8 cellular contexts compared by ENCODE assay signal in the genomic region with DNA sequence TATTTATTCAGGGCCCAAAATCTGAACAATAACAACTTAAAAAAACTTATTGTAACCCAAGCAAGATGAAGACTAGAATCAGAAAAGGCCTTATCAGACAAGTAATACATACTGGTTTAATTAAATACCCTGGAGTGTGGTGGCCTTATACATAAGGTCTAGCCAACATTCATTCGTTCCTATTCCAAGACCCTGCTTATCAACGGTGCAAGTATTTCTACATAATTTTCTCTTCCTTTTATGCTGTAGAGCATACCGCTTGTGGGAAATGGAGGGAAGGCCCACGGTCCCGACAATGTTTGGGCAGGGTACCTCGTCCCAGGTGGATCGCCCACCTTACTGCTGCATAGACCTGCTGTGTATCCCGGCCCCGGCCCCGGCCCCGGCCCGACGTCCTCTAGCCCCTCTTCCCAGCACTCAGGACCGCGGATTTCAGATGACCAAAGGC. TPM values are rescaled to one million over a fixed set of nuclear protein-coding genes. Genes with fewer than 3 reads are reported as not detected.
DNase-seq lines count a peak whose midpoint lies in the region; ATAC-seq, FAIRE-seq and TF ChIP-seq lines count a peak whose summit lies in the region.

No MANE protein-coding gene starts in this region.

- TF ChIP-seq EP300 in HepG2 (IDR thresholded peaks at IDR 0.05; ENCODE audit: low read depth in 2 of 2, low read length in 2 of 2): no peak
- TF ChIP-seq EP300 in HepG2 (CRISPR knock-in tag; IDR thresholded peaks at IDR 0.05; ENCODE audit: borderline replicate concordance): no peak

- H3K4me1 ChIP-seq in adipocyte (ENCODE audit: control insufficient read depth, insufficient read depth, low read length) (peaks cover 23% of the 10 kb centered on the region), HepG2 (ENCODE audit: insufficient read depth, low read length) (peaks cover 62% of the 10 kb centered on the region), tibial artery (peaks cover 0 to 49% (median 27%) of the 10 kb centered on the region in 4 donors)

- in situ Hi-C loops in HepG2 (cut with HindIII; ENCODE audit: extremely low pct_ligation_motif_present, low pct_unique_long_range_greater_than_20kb): no loop called here

- peak overlapping the region; percentile 94 for H3K4me3 ChIP-seq in adipocyte (ENCODE audit: low read length)
- peak overlapping the region; percentile 91 to 93 (median 92) for H3K4me3 ChIP-seq in HepG2 (replicated peaks in 1 of 3; ENCODE audit: insufficient read depth in 1 of 3, low read depth in 2 of 3, low read length in 3 of 3)
- H3K4me3 ChIP-seq in tibial artery: peak overlapping the region; percentile 94 to 95

- FAIRE-seq in HepG2 (lab: Jason Lieb, UNC): no peak
- no peak for FAIRE-seq in HTR-8/SVneo (lab: Jason Lieb, UNC)

- no peak; a peak in 1 of 4 replicates for TF ChIP-seq POLR2A in HepG2 (IDR thresholded peaks at IDR 0.05; ENCODE audit: insufficient read depth in 1 of 2, low read depth in 2 of 2, low read length in 2 of 2)

- H2AFZ ChIP-seq in HepG2 (ENCODE audit: low read length): no peak overlapping the region

- H3K9me3 ChIP-seq in adipocyte (ENCODE audit: control insufficient read depth, low read length): no peaks in the 10 kb centered on the region
- no peaks in the 10 kb centered on the region for H3K9me3 ChIP-seq in HepG2 (ENCODE audit: low read length)
- H3K9me3 ChIP-seq in tibial artery: no peaks in the 10 kb centered on the region

- TF ChIP-seq RAD21 in HepG2 (CRISPR knock-in tag; IDR thresholded peaks at IDR 0.05): no peak

- CTCF ChIA-PET in HepG2 (lab: Yijun Ruan, JAX; ENCODE audit: low intra/inter-chr PET ratio, low total read pairs): no interaction called here

- H3K36me3 ChIP-seq in adipocyte (ENCODE audit: control insufficient read depth, insufficient read depth, low read length, severe bottlenecking) (peaks cover 23% of the 10 kb centered on the region), HepG2 (replicated peaks in 1 of 2; ENCODE audit: control insufficient read depth in 1 of 2, insufficient read depth in 2 of 2, low read length in 2 of 2) (peaks cover 15 to 23% of the 10 kb centered on the region in 2 experiments), tibial artery (peaks cover 18 to 21% (median 21%) of the 10 kb centered on the region in 3 donors)

- BruUV-seq in HepG2 (replicated peaks; lab: Mats Ljungman, UMichigan): TSS peak; percentile 50

- 3% methylated on average over 14 of the region's 15 CpGs for WGBS in HepG2 (ENCODE audit: low lambda C conversion rate)

- H3K27ac ChIP-seq in HepG2 (ENCODE audit: extremely low read length, insufficient read depth, low read length) (peak overlapping the region; percentile 98), tibial artery (peak overlapping the region; percentile 99 to 100)

- ATAC-seq in activated T-cell treated with anti-CD3 and anti-CD28 coated beads, Interleukin-2, amount 50 U/mL, for 4 hours: no peak
- ATAC-seq in HepG2: no peak
- ATAC-seq in GM19463 (IDR thresholded peaks at IDR 0.05; ENCODE audit: unreplicated experiment): no peak

- intact Hi-C loops in HepG2 (cut with micrococcal nuclease; ENCODE audit: unreplicated experiment) (no loop called here), tibial artery (cut with DNase I; ENCODE audit: low total_unique reads) (loop anchor here (5.0 kb wide), 1 partner anchor 51 kb away; a partner anchor contains a TSS)

- no peak for DNase-seq in activated T-cell treated with anti-CD3 and anti-CD28 coated beads, Interleukin-2, amount 50 U/mL, for 4 hours
- no peak for DNase-seq in activated T-cell treated with anti-CD3 and anti-CD28 coated beads, Interleukin-2, amount 50 U/mL, for 48 hours
- DNase-seq in adipocyte (ENCODE audit: low read depth): no peak
- DNase-seq in HepG2 (ENCODE audit: low spot score): no peak
- no peak for DNase-seq in tibial artery
- DNase-seq in globus pallidus (ENCODE audit: low spot score): no peak
- DNase-seq in HTR-8/SVneo (ENCODE audit: insufficient read length, low spot score): no peak

- H4K20me1 ChIP-seq in HepG2 (ENCODE audit: insufficient read depth, low read length): peaks cover 34% of the 10 kb centered on the region

- POLR2A ChIA-PET in HepG2 (lab: Yijun Ruan, JAX): interaction anchor here (1.2 to 4.0 kb wide), 6 partner anchors 9 to 154 kb away, joined by 3 to 44 read pairs (median 14); a partner anchor contains a TSS

- H3K4me3 Mint-ChIP-seq in activated T-cell treated with anti-CD3 and anti-CD28 coated beads, Interleukin-2, amount 50 U/mL, for 4 hours: peak overlapping the region; percentile 94

- H3K27me3 ChIP-seq in adipocyte (replicated peaks; ENCODE audit: control insufficient read depth, insufficient read depth, low read length) (no peaks in the 10 kb centered on the region), HepG2 (ENCODE audit: control insufficient read depth in 1 of 2, insufficient read depth in 2 of 2, low read length in 2 of 2) (no peaks in the 10 kb centered on the region), tibial artery (no peaks in the 10 kb centered on the region)

- H3K79me2 ChIP-seq in HepG2 (ENCODE audit: insufficient read depth, low read length): peaks cover 47% of the 10 kb centered on the region

- peaks cover 23% of the 10 kb centered on the region for H3K36me3 Mint-ChIP-seq in activated T-cell treated with anti-CD3 and anti-CD28 coated beads, Interleukin-2, amount 50 U/mL, for 4 hours (ENCODE audit: insufficient read depth)

- peak overlapping the region; percentile 88 for H3K4me2 ChIP-seq in HepG2 (ENCODE audit: low read depth, low read length)

- TF ChIP-seq CTCF in HepG2 (CRISPR knock-in tag; IDR thresholded peaks at IDR 0.05) (0 out of 2 replicates have a peak, but pooled peaks have one; percentile 3), tibial artery (IDR thresholded peaks at IDR 0.05) (no peak)

- no peaks in the 10 kb centered on the region for H3K9me3 Mint-ChIP-seq in activated T-cell treated with anti-CD3 and anti-CD28 coated beads, Interleukin-2, amount 50 U/mL, for 4 hours

- peak overlapping the region; percentile 98 for H3K9ac ChIP-seq in adipocyte (ENCODE audit: low read length)
- H3K9ac ChIP-seq in HepG2 (ENCODE audit: insufficient read depth, low read depth, low read length): peak overlapping the region; percentile 100

- peaks cover 49% of the 10 kb centered on the region for H3K4me1 Mint-ChIP-seq in activated T-cell treated with anti-CD3 and anti-CD28 coated beads, Interleukin-2, amount 50 U/mL, for 4 hours (ENCODE audit: low read depth)

- H3K27me3 Mint-ChIP-seq in activated T-cell treated with anti-CD3 and anti-CD28 coated beads, Interleukin-2, amount 50 U/mL, for 4 hours (ENCODE audit: low read depth): no peaks in the 10 kb centered on the region

RNA-seq across cellular contexts. Expression of a gene that starts 0.7 kb away (rescaled TPM):
- total RNA-seq in activated T-cell treated with anti-CD3 and anti-CD28 coated beads, Interleukin-2, amount 50 U/mL, for 4 hours: 10 to 100 TPM; 53.5 to 61.5 (median 59.6) TPM
- 41.1 and 79.4 TPM in 2 replicates for total RNA-seq in HepG2 (2016; rRNA removed; fragmentation: Illumina TruSeq; extraction: Trizol)
- 3.0 and 3.5 TPM in 2 replicates for total RNA-seq in HepG2 (2016; cell fraction: cytosol; rRNA removed; fragmentation: Illumina TruSeq; extraction: Trizol; ENCODE audit: low read depth)
- total RNA-seq in HepG2 (2016; cell fraction: insoluble cytoplasmic fraction; rRNA removed; fragmentation: Illumina TruSeq; extraction: Trizol): 42.2 and 74.3 TPM in 2 replicates
- 14.5 and 17.5 TPM in 2 replicates for total RNA-seq in HepG2 (2016; cell fraction: membrane; rRNA removed; fragmentation: Illumina TruSeq; extraction: Trizol)
- total RNA-seq in HepG2 (2016; cell fraction: nucleus; rRNA removed; fragmentation: Illumina TruSeq; extraction: Trizol): 38.9 and 40.1 TPM in 2 replicates
- 15.3 and 19.5 TPM in 2 replicates for polyA plus RNA-seq in HepG2 (2011; rRNA removed)
- polyA plus RNA-seq in HepG2 (2011; cell fraction: cytosol; rRNA removed): 6.8 and 11.2 TPM in 2 replicates
- 16.1 and 19.5 TPM in 2 replicates for polyA plus RNA-seq in HepG2 (2011; cell fraction: nucleus; rRNA removed)
- 20.6 and 22.9 TPM in 2 replicates for polyA plus RNA-seq in HepG2 (2012)
- polyA plus RNA-seq in HepG2 (2016; cell fraction: cytosol; fragmentation: Illumina TruSeq; extraction: Trizol; ENCODE audit: low read depth): 1.2 and 1.3 TPM in 2 replicates
- 47.3 and 52.5 TPM in 2 replicates for polyA plus RNA-seq in HepG2 (2016; cell fraction: insoluble cytoplasmic fraction; fragmentation: Illumina TruSeq; extraction: Trizol; ENCODE audit: low read depth)
- 4.5 and 5.5 TPM in 2 replicates for polyA plus RNA-seq in HepG2 (2016; cell fraction: membrane; fragmentation: Illumina TruSeq; extraction: Trizol; ENCODE audit: low read depth)
- polyA plus RNA-seq in HepG2 (2016; cell fraction: nucleus; fragmentation: Illumina TruSeq; extraction: Trizol; ENCODE audit: insufficient read depth, low read depth): 35.4 and 37.7 TPM in 2 replicates
- polyA minus RNA-seq in HepG2 (2011; rRNA and poly(A)+ RNA removed; ENCODE audit: low replicate concordance): 21.1 and 37.0 TPM in 2 replicates
- polyA minus RNA-seq in HepG2 (2011; cell fraction: cytosol; rRNA and poly(A)+ RNA removed): 18.9 and 21.4 TPM in 2 replicates
- 58.4 and 65.5 TPM in 2 replicates for polyA minus RNA-seq in HepG2 (2011; cell fraction: nucleus; rRNA and poly(A)+ RNA removed)

RNA-seq across cellular contexts. Expression of a gene that starts 33.6 kb away (rescaled TPM):
- under 1 TPM; 0.20 to 0.49 (median 0.29) TPM for total RNA-seq in activated T-cell treated with anti-CD3 and anti-CD28 coated beads, Interleukin-2, amount 50 U/mL, for 4 hours
- 0.75 and 1.6 TPM in 2 replicates for total RNA-seq in HepG2 (2016; rRNA removed; fragmentation: Illumina TruSeq; extraction: Trizol)
- 0.18 and 0.40 TPM in 2 replicates for total RNA-seq in HepG2 (2016; cell fraction: cytosol; rRNA removed; fragmentation: Illumina TruSeq; extraction: Trizol; ENCODE audit: low read depth)
- 1.2 TPM in 2 replicates for total RNA-seq in HepG2 (2016; cell fraction: insoluble cytoplasmic fraction; rRNA removed; fragmentation: Illumina TruSeq; extraction: Trizol)
- total RNA-seq in HepG2 (2016; cell fraction: membrane; rRNA removed; fragmentation: Illumina TruSeq; extraction: Trizol): 0.69 and 0.93 TPM in 2 replicates
- 0.78 and 1.1 TPM in 2 replicates for total RNA-seq in HepG2 (2016; cell fraction: nucleus; rRNA removed; fragmentation: Illumina TruSeq; extraction: Trizol)
- polyA plus RNA-seq in HepG2 (2011; rRNA removed): 0.25 and 0.47 TPM in 2 replicates
- polyA plus RNA-seq in HepG2 (2011; cell fraction: cytosol; rRNA removed): 0.17 and 0.27 TPM in 2 replicates
- 0.31 and 0.80 TPM in 2 replicates for polyA plus RNA-seq in HepG2 (2011; cell fraction: nucleus; rRNA removed)
- polyA plus RNA-seq in HepG2 (2012): 0.39 and 0.67 TPM in 2 replicates
- 0.05 and 0.12 TPM in 2 replicates for polyA plus RNA-seq in HepG2 (2016; cell fraction: cytosol; fragmentation: Illumina TruSeq; extraction: Trizol; ENCODE audit: low read depth)
- polyA plus RNA-seq in HepG2 (2016; cell fraction: insoluble cytoplasmic fraction; fragmentation: Illumina TruSeq; extraction: Trizol; ENCODE audit: low read depth): 1.0 and 1.3 TPM in 2 replicates
- 0.16 and 0.18 TPM in 2 replicates for polyA plus RNA-seq in HepG2 (2016; cell fraction: membrane; fragmentation: Illumina TruSeq; extraction: Trizol; ENCODE audit: low read depth)
- polyA plus RNA-seq in HepG2 (2016; cell fraction: nucleus; fragmentation: Illumina TruSeq; extraction: Trizol; ENCODE audit: insufficient read depth, low read depth): 1.2 and 2.7 TPM in 2 replicates
- 0.54 TPM in 1 of 2 replicates, not detected in the other for polyA minus RNA-seq in HepG2 (2011; rRNA and poly(A)+ RNA removed; ENCODE audit: low replicate concordance)
- 0.20 TPM in 1 of 2 replicates, not detected in the other for polyA minus RNA-seq in HepG2 (2011; cell fraction: cytosol; rRNA and poly(A)+ RNA removed)
- polyA minus RNA-seq in HepG2 (2011; cell fraction: nucleus; rRNA and poly(A)+ RNA removed): 1.0 and 1.7 TPM in 2 replicates

RNA-seq across cellular contexts. Expression of a gene that starts 53.5 kb away (rescaled TPM):
- total RNA-seq in activated T-cell treated with anti-CD3 and anti-CD28 coated beads, Interleukin-2, amount 50 U/mL, for 4 hours: 1 to 10 TPM; 5.0 to 8.5 (median 5.1) TPM
- 6.8 and 7.7 TPM in 2 replicates for total RNA-seq in HepG2 (2016; rRNA removed; fragmentation: Illumina TruSeq; extraction: Trizol)
- 1.2 and 1.4 TPM in 2 replicates for total RNA-seq in HepG2 (2016; cell fraction: cytosol; rRNA removed; fragmentation: Illumina TruSeq; extraction: Trizol; ENCODE audit: low read depth)
- total RNA-seq in HepG2 (2016; cell fraction: insoluble cytoplasmic fraction; rRNA removed; fragmentation: Illumina TruSeq; extraction: Trizol): 6.5 and 8.1 TPM in 2 replicates
- 2.0 and 4.0 TPM in 2 replicates for total RNA-seq in HepG2 (2016; cell fraction: membrane; rRNA removed; fragmentation: Illumina TruSeq; extraction: Trizol)
- total RNA-seq in HepG2 (2016; cell fraction: nucleus; rRNA removed; fragmentation: Illumina TruSeq; extraction: Trizol): 14.6 and 16.7 TPM in 2 replicates
- polyA plus RNA-seq in HepG2 (2011; rRNA removed): 7.4 and 8.2 TPM in 2 replicates
- 2.5 and 3.3 TPM in 2 replicates for polyA plus RNA-seq in HepG2 (2011; cell fraction: cytosol; rRNA removed)
- polyA plus RNA-seq in HepG2 (2011; cell fraction: nucleus; rRNA removed): 17.7 and 22.3 TPM in 2 replicates
- 6.7 and 8.0 TPM in 2 replicates for polyA plus RNA-seq in HepG2 (2012)
- polyA plus RNA-seq in HepG2 (2016; cell fraction: cytosol; fragmentation: Illumina TruSeq; extraction: Trizol; ENCODE audit: low read depth): 0.31 and 0.35 TPM in 2 replicates
- polyA plus RNA-seq in HepG2 (2016; cell fraction: insoluble cytoplasmic fraction; fragmentation: Illumina TruSeq; extraction: Trizol; ENCODE audit: low read depth): 5.8 and 6.2 TPM in 2 replicates
- polyA plus RNA-seq in HepG2 (2016; cell fraction: membrane; fragmentation: Illumina TruSeq; extraction: Trizol; ENCODE audit: low read depth): 0.92 and 1.2 TPM in 2 replicates
- 17.5 and 23.0 TPM in 2 replicates for polyA plus RNA-seq in HepG2 (2016; cell fraction: nucleus; fragmentation: Illumina TruSeq; extraction: Trizol; ENCODE audit: insufficient read depth, low read depth)
- polyA minus RNA-seq in HepG2 (2011; rRNA and poly(A)+ RNA removed; ENCODE audit: low replicate concordance): 4.0 and 5.4 TPM in 2 replicates
- 4.9 and 5.1 TPM in 2 replicates for polyA minus RNA-seq in HepG2 (2011; cell fraction: cytosol; rRNA and poly(A)+ RNA removed)
- polyA minus RNA-seq in HepG2 (2011; cell fraction: nucleus; rRNA and poly(A)+ RNA removed): 29.6 and 37.4 TPM in 2 replicates
